Comparison of ENCODE assay signal across 22 cellular contexts in the genomic region with DNA sequence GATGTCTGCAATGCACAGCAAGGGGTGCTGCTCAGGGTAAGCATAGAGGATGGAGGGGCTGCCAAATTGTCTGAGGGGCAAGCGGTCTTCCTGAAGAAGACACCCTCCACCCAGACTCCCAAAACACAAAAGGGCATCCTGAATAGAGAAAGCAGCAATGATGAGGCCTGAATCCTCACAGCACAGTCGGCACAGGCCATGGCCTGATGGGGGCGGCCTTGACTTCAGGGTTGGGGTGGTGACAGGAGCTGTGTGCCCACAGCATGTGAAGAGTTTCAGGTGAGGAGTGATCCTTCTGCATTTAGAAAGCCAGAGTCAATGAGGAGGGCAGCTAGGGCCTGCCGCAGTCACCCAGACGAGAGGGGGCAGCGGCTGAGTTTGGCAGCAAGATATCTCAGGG.
"Had no signal": no experiment of that assay in that cellular context is flagged by ENCODE, and none has a peak within 500 bp of the region (broad histone marks: within the 10 kb centered on the region; RNA-seq: fewer than 3 reads in every experiment).

No MANE protein-coding gene starts in this region.

- H3K79me2 ChIP-seq: parathyroid adenoma had no signal

- H3K9ac ChIP-seq: parathyroid adenoma had no signal

- H3K27ac ChIP-seq: esophagus squamous epithelium, left lung, parathyroid adenoma, stomach, suprapubic skin, tibial nerve had no signal

- H3K4me3 Mint-ChIP-seq: activated B cell treated with CpG ODN at 0.5 μM for 24 hours; activated CD4-positive, alpha-beta memory T cell treated with anti-CD3 and anti-CD28 coated beads for 36 hours; activated naive CD4-positive, alpha-beta T cell treated with anti-CD3 and anti-CD28 coated beads for 36 hours; activated T-cell treated with anti-CD3 and anti-CD28 coated beads, Interleukin-2, amount 50 U/mL, for 72 hours; immature natural killer cell; naive B cell; stimulated activated effector memory CD8-positive, alpha-beta T cell treated with anti-CD3 and anti-CD28 coated beads, Interleukin-12 subunit alpha, Interleukin-12 subunit beta, amount 100 ng/mL, for 72 hours had no signal

- H3K4me1 ChIP-seq: left lung, parathyroid adenoma, suprapubic skin, tibial nerve had no signal

- H3K36me3 Mint-ChIP-seq: activated CD4-positive, alpha-beta memory T cell treated with anti-CD3 and anti-CD28 coated beads for 36 hours; immature natural killer cell; naive B cell; stimulated activated effector memory CD8-positive, alpha-beta T cell treated with anti-CD3 and anti-CD28 coated beads, Interleukin-12 subunit alpha, Interleukin-12 subunit beta, amount 100 ng/mL, for 72 hours had no signal

- H3K27me3 ChIP-seq: esophagus squamous epithelium, left lung, stomach, suprapubic skin, tibial nerve had no signal

- H2AFZ ChIP-seq: parathyroid adenoma had no signal

- ATAC-seq: left lung had no signal

- H3K4me3 ChIP-seq: coronary artery, esophagus squamous epithelium, left lung, lung, stomach, suprapubic skin, tibial nerve had no signal

- H3K9me3 ChIP-seq: esophagus squamous epithelium, left lung, stomach, suprapubic skin, tibial nerve had no signal

- DNase-seq: activated B cell treated with CpG ODN at 0.5 μM for 24 hours; activated CD4-positive, alpha-beta memory T cell treated with anti-CD3 and anti-CD28 coated beads for 36 hours; activated CD4-positive, alpha-beta T cell treated with anti-CD3 and anti-CD28 coated beads for 4 hours; activated effector memory CD4-positive, alpha-beta T cell treated with Interleukin-2 at 50 U/mL for 16 hours; activated naive CD4-positive, alpha-beta T cell treated with anti-CD3 and anti-CD28 coated beads for 36 hours; cerebellar nuclear complex; esophagus squamous epithelium; immature natural killer cell; left lung; naive B cell; nucleus accumbens; right cardiac atrium; stimulated activated CD4-positive, alpha-beta T cell treated with anti-CD3 and anti-CD28 coated beads, Interleukin-2, amount 100 ng/mL, for 24 hours; stomach; T-helper 9 cell had no signal

- H3K4me1 Mint-ChIP-seq: activated B cell treated with CpG ODN at 0.5 μM for 24 hours; immature natural killer cell; naive B cell; stimulated activated effector memory CD8-positive, alpha-beta T cell treated with anti-CD3 and anti-CD28 coated beads, Interleukin-12 subunit alpha, Interleukin-12 subunit beta, amount 100 ng/mL, for 72 hours had no signal

- H3K27ac Mint-ChIP-seq: activated B cell treated with CpG ODN at 0.5 μM for 24 hours; activated CD4-positive, alpha-beta memory T cell treated with anti-CD3 and anti-CD28 coated beads for 36 hours; activated naive CD4-positive, alpha-beta T cell treated with anti-CD3 and anti-CD28 coated beads for 36 hours; activated T-cell treated with anti-CD3 and anti-CD28 coated beads, Interleukin-2, amount 50 U/mL, for 72 hours; immature natural killer cell; stimulated activated effector memory CD8-positive, alpha-beta T cell treated with anti-CD3 and anti-CD28 coated beads, Interleukin-12 subunit alpha, Interleukin-12 subunit beta, amount 100 ng/mL, for 72 hours had no signal

- H3K27me3 Mint-ChIP-seq: activated B cell treated with CpG ODN at 0.5 μM for 24 hours, naive B cell had no signal

- H3K9me3 Mint-ChIP-seq: activated B cell treated with CpG ODN at 0.5 μM for 24 hours; activated CD4-positive, alpha-beta memory T cell treated with anti-CD3 and anti-CD28 coated beads for 36 hours; activated naive CD4-positive, alpha-beta T cell treated with anti-CD3 and anti-CD28 coated beads for 36 hours; activated T-cell treated with anti-CD3 and anti-CD28 coated beads, Interleukin-2, amount 50 U/mL, for 72 hours; immature natural killer cell; naive B cell; stimulated activated effector memory CD8-positive, alpha-beta T cell treated with anti-CD3 and anti-CD28 coated beads, Interleukin-12 subunit alpha, Interleukin-12 subunit beta, amount 100 ng/mL, for 72 hours had no signal

- H3K36me3 ChIP-seq: esophagus squamous epithelium, left lung, stomach, suprapubic skin, tibial nerve had no signal
